Comparison of ENCODE assay signal across 8 cellular contexts in the genomic region with DNA sequence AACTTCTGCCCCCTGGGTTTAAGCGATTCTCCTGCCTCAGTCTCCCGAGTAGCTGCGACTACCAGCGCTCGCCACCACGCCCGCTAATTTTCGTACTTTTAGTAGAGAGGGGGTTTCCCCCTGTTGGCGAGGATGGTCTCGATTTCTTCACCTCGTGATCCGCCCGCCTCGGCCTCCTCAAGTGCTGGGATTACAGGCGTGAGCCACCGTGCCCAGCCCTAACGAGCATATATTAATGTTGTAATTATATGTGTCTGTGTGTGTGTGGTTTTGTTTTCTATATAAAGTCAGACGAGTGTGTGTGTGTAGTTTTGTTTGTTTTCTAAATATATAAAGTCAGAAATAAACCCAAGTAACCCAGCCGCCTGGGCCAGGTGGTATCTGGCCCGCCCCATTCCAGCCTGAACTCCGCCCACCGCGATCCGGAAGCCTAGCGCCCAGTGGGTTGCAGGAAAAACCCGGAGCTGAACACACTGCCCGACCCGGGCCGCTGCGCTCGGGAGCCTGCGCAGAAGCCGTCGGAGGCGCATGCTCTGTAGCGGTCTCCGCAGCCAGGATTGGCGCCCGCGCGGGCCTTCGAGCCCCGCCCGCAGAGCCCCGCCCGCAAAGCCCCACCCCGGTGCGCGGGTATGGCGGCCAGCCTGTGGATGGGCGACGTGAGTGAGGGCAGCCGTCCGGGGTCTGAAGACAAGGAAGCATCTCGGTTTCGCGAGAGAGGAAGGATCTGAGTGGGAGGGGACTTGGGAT. TPM values are rescaled to one million over a fixed set of nuclear protein-coding genes. Genes with fewer than 3 reads are reported as not detected.
DNase-seq lines count a peak whose midpoint lies in the region; ATAC-seq and TF ChIP-seq lines count a peak whose summit lies in the region.

A gene (plus strand): TSS at position 604 of the 747 bp plus-strand sequence. CDS start 26 bp downstream, at position 630.

- TF ChIP-seq CTCF in right atrium auricular region (IDR thresholded peaks at IDR 0.05) (no peak), psoas muscle (IDR thresholded peaks at IDR 0.05) (no peak)

- WGBS in psoas muscle, 3 donors, result 1% methylated on average over 57 of the region's 57 CpGs
- WGBS in urinary bladder, result under 1% methylated on average over 57 of the region's 57 CpGs

- H3K27ac ChIP-seq in right atrium auricular region (peak within 1 kb of the TSS; percentile 85 to 88), psoas muscle (peak within 1 kb of the TSS; percentile 88), urinary bladder (ENCODE audit: low read depth) (peak within 1 kb of the TSS; percentile 75)

- peaks cover 0 to 10% of the 10 kb centered on the region in 2 donors for H3K4me1 ChIP-seq in right atrium auricular region
- H3K4me1 ChIP-seq in psoas muscle, result peaks cover 7% of the 10 kb centered on the region
- H3K4me1 ChIP-seq in urinary bladder (ENCODE audit: insufficient read depth), result no peaks in the 10 kb centered on the region

- TF ChIP-seq POLR2A in GM18505 (IDR thresholded peaks at IDR 0.05; ENCODE audit: borderline replicate concordance, extremely low read depth, insufficient read depth, insufficient read length), result peak; percentile 81

- peak; percentile 85 for ATAC-seq in GM18505 (IDR thresholded peaks at IDR 0.05; ENCODE audit: unreplicated experiment)
- peak; percentile 88 for ATAC-seq in HG02970 (IDR thresholded peaks at IDR 0.05; ENCODE audit: low FRiP score, unreplicated experiment)
- ATAC-seq in psoas muscle, result peak; percentile 98

- H3K4me3 ChIP-seq in right atrium auricular region, result peak within 1 kb of the TSS; percentile 75 to 90
- peak within 1 kb of the TSS; percentile 86 for H3K4me3 ChIP-seq in psoas muscle
- peak within 1 kb of the TSS; percentile 53 for H3K4me3 ChIP-seq in urinary bladder (ENCODE audit: low read depth, low read length)

- H3K9me3 ChIP-seq in right atrium auricular region (no peaks in the 10 kb centered on the region), psoas muscle (no peaks in the 10 kb centered on the region)

- H3K27me3 ChIP-seq in right atrium auricular region (no peaks in the 10 kb centered on the region), psoas muscle (ENCODE audit: insufficient read depth in 3 of 3, low read length in 2 of 3) (no peaks in the 10 kb centered on the region)

- H3K36me3 ChIP-seq in right atrium auricular region (peaks cover 10% of the 10 kb centered on the region), psoas muscle (ENCODE audit: insufficient read depth in 1 of 2, low read depth in 1 of 2) (peaks cover 0 to 34% of the 10 kb centered on the region in 2 donors), urinary bladder (ENCODE audit: insufficient read depth) (peaks cover 2% of the 10 kb centered on the region)

- intact Hi-C loops in T-helper 2 cell treated with Interferon-gamma antibody and Interleukin-4, amounts not matched to agents 100 ng/mL and 5 ng/mL, for 36 hours (cut with micrococcal nuclease), result loop anchor here (1.0 to 5.0 kb wide), 5 partner anchors 29 to 115 kb away; a partner anchor contains a TSS
- intact Hi-C loops in psoas muscle (cut with DNase I), result loop anchor here (1.0 to 2.0 kb wide), 2 partner anchors 28 to 34 kb away; no protein-coding TSS in a partner anchor

- peak; percentile 91 to 96 for DNase-seq in NCI-H1930 (lab: John Stamatoyannopoulos, UW)
- DNase-seq in anterior cingulate cortex (lab: John Stamatoyannopoulos, UW), result peak; percentile 56 to 97 (median 93)
- DNase-seq in right atrium auricular region (ENCODE audit: low spot score), result peak; percentile 96
- DNase-seq in psoas muscle, result peak; percentile 95 to 98

RNA-seq across cellular contexts. Expression of the gene that starts here (rescaled TPM):
- total RNA-seq in T-helper 2 cell treated with Interferon-gamma antibody and Interleukin-4, amounts not matched to agents 100 ng/mL and 5 ng/mL, for 36 hours, result 56.7 and 59.4 TPM in 2 replicates
- total RNA-seq in right atrium auricular region (10 to 100 TPM in 1 of 2 donors, 1 to 10 TPM in 1; 7.4 to 12.6 TPM), psoas muscle (10 to 100 TPM in 3 of 4 donors, 1 to 10 TPM in 1; 7.5 to 17.5 (median 12.2) TPM), urinary bladder (35.7 TPM)
- polyA plus RNA-seq in psoas muscle (10 to 100 TPM in 2 of 3 donors, 1 to 10 TPM in 1; 7.3 to 12.9 (median 10.8) TPM), urinary bladder (21.8 TPM)

Comparison
In these comparisons a context has a peak if more than half of its experiments do, and no peak if none do; other contexts are left out.
1. Peak in every context shown above with its lines: DNase-seq, ATAC-seq, H3K4me3 ChIP-seq and H3K27ac ChIP-seq.